In the genomic region with DNA sequence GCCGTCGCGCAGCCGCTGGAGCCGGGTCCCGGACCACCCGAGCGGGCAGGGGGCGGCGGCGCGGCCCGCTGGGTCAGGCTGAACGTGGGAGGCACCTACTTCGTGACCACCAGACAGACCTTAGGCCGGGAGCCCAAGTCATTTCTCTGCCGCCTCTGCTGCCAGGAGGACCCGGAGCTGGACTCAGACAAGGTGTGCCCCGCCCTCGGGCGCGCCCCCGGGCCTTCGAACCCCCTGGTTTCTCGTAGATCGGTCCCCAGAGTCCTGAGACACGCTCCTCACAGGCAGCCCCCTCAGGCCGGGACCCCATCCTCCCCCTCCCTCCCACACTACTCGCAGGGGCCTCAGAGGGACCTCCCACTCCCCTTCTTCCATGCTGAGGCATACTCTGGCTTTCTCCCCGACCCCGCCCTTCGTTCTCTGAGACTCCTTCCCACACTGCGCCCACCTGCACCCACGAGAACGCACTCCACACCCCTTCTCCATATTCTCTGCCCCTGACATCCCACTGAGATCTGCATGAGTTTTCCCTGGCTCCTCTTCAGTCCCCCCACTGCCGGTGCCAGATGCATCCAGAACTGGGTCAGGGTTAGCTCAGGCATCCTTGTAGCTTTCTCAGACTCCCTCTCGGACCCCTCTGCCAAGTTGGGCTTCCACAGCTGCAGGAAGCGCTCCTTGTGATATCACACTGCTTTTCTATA, we compare ENCODE assay signal across 9 cellular contexts. TPM values are rescaled to one million over a fixed set of nuclear protein-coding genes. Genes with fewer than 3 reads are reported as not detected.
DNase-seq lines count a peak whose midpoint lies in the region; ATAC-seq and TF ChIP-seq lines count a peak whose summit lies in the region.
"Had no signal": no experiment of that assay in that cellular context is flagged by ENCODE, and none has a peak within 500 bp of the region (broad histone marks: within the 10 kb centered on the region; RNA-seq: fewer than 3 reads in every experiment).

No MANE protein-coding gene starts in this region.

- no peak overlapping the region for H2BK120ac ChIP-seq in H9 (ENCODE audit: low read depth, low read length, poor library complexity, severe bottlenecking)

- no peak overlapping the region for H4K91ac ChIP-seq in H9 (ENCODE audit: insufficient read length, low read depth, low read length)

- peaks cover 0 to 2% of the 10 kb centered on the region in 2 experiments; a peak in 1 of 5 replicates for H3K9me3 Mint-ChIP-seq in H9

- H3K4me3 ChIP-seq in PC-3 (ENCODE audit: low read length), result peak overlapping the region; percentile 99
- H3K4me3 ChIP-seq in brain microvascular endothelial cell (ENCODE audit: low read depth, low read length), result peak overlapping the region; percentile 97

- H3K27me3 ChIP-seq in H9 (ENCODE audit: insufficient read depth, low read length) (no peaks in the 10 kb centered on the region), PC-3 (ENCODE audit: low read length) (no peaks in the 10 kb centered on the region), brain microvascular endothelial cell (replicated peaks) (no peaks in the 10 kb centered on the region)

- CTCF ChIA-PET in PC-3 (lab: Charles Lee), result interaction anchor here (1.3 to 1.6 kb wide), 2 partner anchors 12 to 86 kb away, joined by 6 read pairs; no protein-coding TSS in a partner anchor

- H3K4me2 ChIP-seq in H9 (ENCODE audit: insufficient read depth, insufficient read length, low read length), result peak overlapping the region; percentile 96
- peak overlapping the region; percentile 95 for H3K4me2 ChIP-seq in PC-3 (ENCODE audit: low read length)

- ATAC-seq in PC-3, result peak; percentile 7

- DNase-seq in G401 (ENCODE audit: low spot score) (peak; percentile 67), H9 (no peak), PC-3 (no peak), brain microvascular endothelial cell (no peak), kidney glomerular epithelial cell (lab: John Stamatoyannopoulos, UW) (peak; percentile 12), middle frontal gyrus (ENCODE audit: extremely low spot score, low spot score) (no peak), inferior parietal cortex (ENCODE audit: extremely low spot score) (no peak)
- DNase-seq in stimulated activated CD4-positive, alpha-beta T cell treated with anti-CD3 and anti-CD28 coated beads, Interleukin-2, amount 100 ng/mL, for 4 hours (ENCODE audit: low read depth), result peak; percentile 21

- H3K9me3 ChIP-seq in H9 (ENCODE audit: control insufficient read depth, low read depth, low read length) (no peaks in the 10 kb centered on the region), PC-3 (ENCODE audit: low read length) (no peaks in the 10 kb centered on the region)

- POLR2A ChIA-PET in PC-3 (lab: Charles Lee; ENCODE audit: unreplicated experiment), result interaction anchor here (0.5 to 0.6 kb wide), 3 partner anchors 49 to 528 kb away, joined by 3 to 4 read pairs (median 3); no protein-coding TSS in a partner anchor

- H2BK5ac ChIP-seq in H9 (ENCODE audit: insufficient read length, low read length), result no peak overlapping the region

- H3K36me3 ChIP-seq in PC-3 (ENCODE audit: low read depth, low read length), result peaks cover 13% of the 10 kb centered on the region; the same call in 1 of the 2 replicates
- H3K36me3 ChIP-seq in brain microvascular endothelial cell (replicated peaks), result peaks cover 3% of the 10 kb centered on the region

- no peak overlapping the region for H2BK12ac ChIP-seq in H9 (ENCODE audit: insufficient read length, low read depth, low read length)

- BruUV-seq in PC-3 (replicated peaks; lab: Mats Ljungman, UMichigan), result no TSS peak

- H3K36me3 Mint-ChIP-seq in H9 (ENCODE audit: insufficient read depth in 1 of 3, low read depth in 3 of 3), result peaks cover 15 to 45% (median 27%) of the 10 kb centered on the region in 3 experiments; a peak in 6 of 7 replicates

- peak overlapping the region; percentile 42 to 95 (median 91); a peak in 5 of 7 replicates for H3K27ac Mint-ChIP-seq in H9

- peaks cover 36 to 44% of the 10 kb centered on the region in 2 experiments for H3K4me1 Mint-ChIP-seq in H9

- intact Hi-C loops in PC-3 (cut with micrococcal nuclease), result no loop called here

- H3F3A ChIP-seq in PC-3 (ENCODE audit: low read length, unreplicated experiment), result no peaks in the 10 kb centered on the region

- H3K27me3 Mint-ChIP-seq in H9 (ENCODE audit: low read depth), result no peaks in the 10 kb centered on the region

- H4K8ac ChIP-seq in H9 (replicated peaks; ENCODE audit: insufficient read length, low read depth, low read length), result no peak overlapping the region

- H3K4me3 Mint-ChIP-seq in H9, result peak overlapping the region; percentile 97 to 100

- H3K79me1 ChIP-seq in H9 (ENCODE audit: insufficient read depth, low read depth, low read length, poor library complexity, severe bottlenecking), result peaks cover 5% of the 10 kb centered on the region

- H3K79me2 ChIP-seq in H9 (ENCODE audit: insufficient read depth, low read length) (peaks cover 13% of the 10 kb centered on the region; the same call in 1 of the 2 replicates), PC-3 (ENCODE audit: low read length) (peaks cover 50% of the 10 kb centered on the region)

- no peak overlapping the region for H4K5ac ChIP-seq in H9 (ENCODE audit: insufficient read length, low read depth, low read length)

- WGBS in H9 (ENCODE audit: extremely low coverage, insufficient read length, low lambda C conversion rate), result no CpG with 5 or more reads among the region's 38 CpGs

- no peak overlapping the region for H3K27ac ChIP-seq in H9 (ENCODE audit: insufficient read length, low read depth, low read length)
- no peak overlapping the region; the same call in 1 of the 2 replicates for H3K27ac ChIP-seq in PC-3 (ENCODE audit: low read length)
- H3K27ac ChIP-seq in brain microvascular endothelial cell, result no peak overlapping the region

- no peak overlapping the region for H2BK15ac ChIP-seq in H9 (ENCODE audit: low read depth, low read length)

- H3T11ph ChIP-seq in H9 (ENCODE audit: low read length), result no peak overlapping the region

- peak overlapping the region; percentile 45 for H3K14ac ChIP-seq in H9 (ENCODE audit: insufficient read depth, low read length)

- in situ Hi-C loops in G401 (cut with HindIII; ENCODE audit: low sequenced_read_pairs) (no loop called here), brain microvascular endothelial cell (cut with HindIII; ENCODE audit: low pct_ligation_motif_present, low sequenced_read_pairs) (no loop called here)

- H3K4ac ChIP-seq in H9 (ENCODE audit: low read depth, low read length), result no peak overlapping the region

- H3K56ac ChIP-seq in H9 (ENCODE audit: insufficient read length, low read depth, low read length), result no peak overlapping the region

- TF ChIP-seq CTCF in H9 (conservative IDR thresholded peaks at IDR 0.05) (no peak), PC-3 (conservative IDR thresholded peaks at IDR 0.05; ENCODE audit: low read depth, low read length) (no peak), brain microvascular endothelial cell (IDR thresholded peaks at IDR 0.05; ENCODE audit: low read depth, low read length, missing control alignments) (no peak)

- H3K23me2 ChIP-seq in H9 (ENCODE audit: insufficient read length, low read depth, low read length, poor library complexity, severe bottlenecking), result peaks cover 6% of the 10 kb centered on the region

- no peak overlapping the region for H2AK5ac ChIP-seq in H9 (ENCODE audit: insufficient read length, low read length)

- peak overlapping the region; percentile 62 for H3K9ac ChIP-seq in H9 (ENCODE audit: extremely low read depth, insufficient read length, low read length)
- peak overlapping the region; percentile 81 for H3K9ac ChIP-seq in PC-3 (ENCODE audit: low read length)

- H4K20me1 ChIP-seq in H9 (ENCODE audit: control insufficient read depth, insufficient read depth, insufficient read length) (no peaks in the 10 kb centered on the region), PC-3 (ENCODE audit: low read length) (no peaks in the 10 kb centered on the region)

- H3K23ac ChIP-seq in H9 (ENCODE audit: insufficient read length, low read depth, low read length), result no peak overlapping the region

- H2AFZ ChIP-seq in H9 (ENCODE audit: low read length) (no peak overlapping the region), PC-3 (ENCODE audit: low read length) (peak overlapping the region; percentile 29)

- no peaks in the 10 kb centered on the region for H3K9me2 ChIP-seq in PC-3 (replicated peaks; ENCODE audit: low read length)

- H3K18ac ChIP-seq in H9 (ENCODE audit: insufficient read length, low read depth, low read length), result no peak overlapping the region

- H2BK20ac ChIP-seq in H9 (ENCODE audit: low read depth, low read length, poor library complexity, severe bottlenecking), result no peak overlapping the region

- no peaks in the 10 kb centered on the region; the same call in 1 of the 2 replicates for H3K4me1 ChIP-seq in H9 (ENCODE audit: insufficient read depth, low read length)
- H3K4me1 ChIP-seq in PC-3 (ENCODE audit: insufficient read depth, low read length), result peaks cover 13% of the 10 kb centered on the region

RNA-seq across cellular contexts. Expression of gene KCTD2, which starts 0.5 kb away (rescaled TPM):
- 26.8 and 27.8 TPM in 2 replicates for total RNA-seq in G401 (2014; rRNA removed; shearing (Covaris generic))
- total RNA-seq in H9 (2021) (40.1 and 41.6 TPM in 2 replicates), PC-3 (2014; rRNA removed) (23.8 and 28.0 TPM in 2 replicates)

RNA-seq across cellular contexts. Expression of gene ATP5PD, which starts 0.8 kb away (rescaled TPM):
- 206 and 238 TPM in 2 replicates for total RNA-seq in G401 (2014; rRNA removed; shearing (Covaris generic))
- total RNA-seq in H9 (2021) (344 TPM in 2 replicates), PC-3 (2014; rRNA removed) (361 and 374 TPM in 2 replicates)

RNA-seq across cellular contexts. Expression of gene MRPL58, which starts 35.1 kb away (rescaled TPM):
- 98.4 and 99.0 TPM in 2 replicates for total RNA-seq in G401 (2014; rRNA removed; shearing (Covaris generic))
- total RNA-seq in H9 (2021), result 41.0 and 43.2 TPM in 2 replicates
- 151 and 195 TPM in 2 replicates for total RNA-seq in PC-3 (2014; rRNA removed)

RNA-seq across cellular contexts. Expression of gene SLC16A5, which starts 40.2 kb away (rescaled TPM):
- 11.0 and 25.5 TPM in 2 replicates for total RNA-seq in G401 (2014; rRNA removed; shearing (Covaris generic))
- total RNA-seq in H9 (2021) (17.0 and 17.1 TPM in 2 replicates), PC-3 (2014; rRNA removed) (1.2 and 1.6 TPM in 2 replicates)
- total RNA-seq: SK-MEL-5 had no signal

Comparison
In these comparisons a context has a peak if more than half of its experiments do, and no peak if none do; other contexts are left out.
1. DNase-seq: peak in G401 (single experiment), kidney glomerular epithelial cell (single experiment) and stimulated activated CD4-positive, alpha-beta T cell treated with anti-CD3 and anti-CD28 coated beads, Interleukin-2, amount 100 ng/mL, for 4 hours (single experiment); none in H9 (single experiment), PC-3 (single experiment), brain microvascular endothelial cell (single experiment), middle frontal gyrus (single experiment) and inferior parietal cortex (single experiment).